Comparison of ENCODE assay signal across 8 cellular contexts in the genomic region with DNA sequence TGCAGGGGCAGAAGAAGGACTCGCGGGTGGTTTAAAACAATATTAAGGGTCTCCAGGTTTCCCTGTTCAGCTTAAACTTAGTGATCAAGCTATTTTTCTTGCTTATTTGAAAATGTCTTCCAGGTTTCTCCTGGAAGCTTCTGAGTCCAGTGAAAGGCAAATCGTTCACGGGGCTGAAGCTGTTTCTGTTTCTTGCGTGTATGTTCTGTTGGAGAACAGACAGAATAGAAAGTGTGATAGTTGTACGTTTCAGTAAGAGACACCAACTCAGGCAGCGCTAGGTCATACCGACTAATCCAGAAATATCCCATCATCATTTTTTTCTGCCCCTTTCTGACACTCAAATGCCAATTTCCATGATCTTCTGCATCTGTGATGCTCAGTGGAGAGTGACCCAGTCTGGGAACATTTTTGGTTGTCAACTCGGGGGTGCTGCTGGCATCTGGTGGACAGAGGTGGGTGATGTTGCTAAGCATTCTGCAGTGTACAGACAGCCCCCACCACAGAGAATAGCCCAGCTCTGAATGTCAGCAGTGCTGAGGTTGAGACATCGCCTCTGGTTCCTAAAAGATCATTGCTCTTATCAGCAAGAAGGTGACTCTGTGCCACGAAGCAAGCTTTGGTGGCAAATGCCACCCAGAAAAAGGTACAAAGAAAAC. TPM values are rescaled to one million over a fixed set of nuclear protein-coding genes. Genes with fewer than 3 reads are reported as not detected.
A peak's percentile ranks its signal among the peaks of the same experiment; 100 is the strongest.
DNase-seq lines count a peak whose midpoint lies in the region; ATAC-seq and TF ChIP-seq lines count a peak whose summit lies in the region.

No MANE protein-coding gene starts in this region.

- no peaks in the 10 kb centered on the region for H3K79me1 ChIP-seq in mesendoderm (ENCODE audit: low read length)

- H4K5ac ChIP-seq in mesendoderm (ENCODE audit: low read length), result no peak overlapping the region

- ATAC-seq in psoas muscle (no peak), HG03457 (IDR thresholded peaks at IDR 0.05; ENCODE audit: unreplicated experiment) (no peak), GM21526 (IDR thresholded peaks at IDR 0.05; ENCODE audit: low FRiP score, unreplicated experiment) (no peak)

- 44 to 56% (median 45%) methylated on average over 11 of the region's 11 CpGs for WGBS in psoas muscle, 3 donors
- no CpG with 5 or more reads among the region's 11 CpGs for WGBS in mesendoderm (ENCODE audit: extremely low coverage, insufficient coverage, low lambda C conversion rate)

- H3K79me2 ChIP-seq in mesendoderm (ENCODE audit: control insufficient read depth, insufficient read depth, low read length) (no peaks in the 10 kb centered on the region), neural progenitor cell (ENCODE audit: low read depth) (no peaks in the 10 kb centered on the region)

- no peaks in the 10 kb centered on the region for H3K36me3 ChIP-seq in SK-N-MC (ENCODE audit: insufficient read depth, low read length)
- peaks cover 0 to 16% of the 10 kb centered on the region in 2 donors for H3K36me3 ChIP-seq in psoas muscle (ENCODE audit: insufficient read depth in 1 of 2, low read depth in 1 of 2)
- no peaks in the 10 kb centered on the region for H3K36me3 ChIP-seq in mesendoderm (ENCODE audit: control insufficient read depth, insufficient read depth, low read length)
- H3K36me3 ChIP-seq in neural progenitor cell, result no peaks in the 10 kb centered on the region

- no peak overlapping the region for H3K9ac ChIP-seq in SK-N-MC (ENCODE audit: insufficient read length)
- H3K9ac ChIP-seq in mesendoderm (ENCODE audit: low read length), result no peak overlapping the region
- H3K9ac ChIP-seq in neural progenitor cell, result no peak overlapping the region

- H3K9me3 ChIP-seq in SK-N-MC (ENCODE audit: low read depth, low read length), result no peaks in the 10 kb centered on the region
- H3K9me3 ChIP-seq in psoas muscle, result no peaks in the 10 kb centered on the region
- no peaks in the 10 kb centered on the region for H3K9me3 ChIP-seq in neural progenitor cell (ENCODE audit: low read depth)

- H2AFZ ChIP-seq in neural progenitor cell (replicated peaks), result no peak overlapping the region

- H3K4me1 ChIP-seq in psoas muscle (peaks cover 16% of the 10 kb centered on the region), mesendoderm (ENCODE audit: control insufficient read depth, low read depth, low read length) (no peaks in the 10 kb centered on the region), neural progenitor cell (peaks cover 11% of the 10 kb centered on the region)

- DNase-seq in GM12864 (ENCODE audit: low read depth), result no peak
- no peak for DNase-seq in SK-N-MC (ENCODE audit: low read depth, low spot score)
- no peak for DNase-seq in chondrocyte (ENCODE audit: low spot score)
- no peak for DNase-seq in psoas muscle
- no peak for DNase-seq in mesendoderm
- no peak for DNase-seq in neural progenitor cell (ENCODE audit: low spot score)

- no peak overlapping the region for H4K8ac ChIP-seq in mesendoderm (ENCODE audit: low read depth, low read length)

- H3K4me1 Mint-ChIP-seq in chondrocyte (ENCODE audit: low read depth), result peaks cover 41% of the 10 kb centered on the region
- peaks cover 4% of the 10 kb centered on the region for H3K4me1 Mint-ChIP-seq in neural progenitor cell

- H3K4me3 ChIP-seq in GM12864 (ENCODE audit: low read depth, low read length) (no peak overlapping the region), SK-N-MC (no peak overlapping the region), psoas muscle (peak overlapping the region; percentile 80), mesendoderm (ENCODE audit: low read length) (no peak overlapping the region), neural progenitor cell (no peak overlapping the region)

- H3K27me3 ChIP-seq in psoas muscle (ENCODE audit: insufficient read depth in 3 of 3, low read length in 2 of 3), result no peaks in the 10 kb centered on the region
- H3K27me3 ChIP-seq in mesendoderm (ENCODE audit: insufficient read depth, low read length, poor library complexity), result peaks cover 34% of the 10 kb centered on the region
- peaks cover 82% of the 10 kb centered on the region for H3K27me3 ChIP-seq in neural progenitor cell

- H3K4me3 Mint-ChIP-seq in chondrocyte (ENCODE audit: unreplicated experiment) (peak overlapping the region; percentile 46), neural progenitor cell (no peak overlapping the region)

- H3K27me3 Mint-ChIP-seq in chondrocyte (ENCODE audit: low read depth), result no peaks in the 10 kb centered on the region
- H3K27me3 Mint-ChIP-seq in neural progenitor cell (ENCODE audit: insufficient read depth, low read depth), result peaks cover 48% of the 10 kb centered on the region

- H2BK120ac ChIP-seq in mesendoderm (ENCODE audit: low read depth, low read length), result no peak overlapping the region

- no peak overlapping the region for H3K4me2 ChIP-seq in mesendoderm (ENCODE audit: low read length)
- H3K4me2 ChIP-seq in neural progenitor cell, result no peak overlapping the region

- no peak overlapping the region for H3K23ac ChIP-seq in mesendoderm (ENCODE audit: low read length)

- H3F3A ChIP-seq in neural progenitor cell (ENCODE audit: low read depth), result peaks cover 11% of the 10 kb centered on the region

- intact Hi-C loops in psoas muscle (cut with DNase I), result loop anchor here (5.0 kb wide), 3 partner anchors 47 to 82 kb away; no protein-coding TSS in a partner anchor

- peaks cover 35% of the 10 kb centered on the region for H4K20me1 ChIP-seq in neural progenitor cell (ENCODE audit: low read depth)

- no peak overlapping the region for H2AK5ac ChIP-seq in mesendoderm (ENCODE audit: low read length)

- H2BK5ac ChIP-seq in mesendoderm (ENCODE audit: low read length), result no peak overlapping the region

- TF ChIP-seq CTCF in GM12864 (IDR thresholded peaks at IDR 0.05; ENCODE audit: low read depth, low read length, missing control alignments) (peak; percentile 24), chondrocyte (IDR thresholded peaks at IDR 0.05) (peak; percentile 61), psoas muscle (IDR thresholded peaks at IDR 0.05) (no peak), neural progenitor cell (IDR thresholded peaks at IDR 0.05) (no peak)

- H3K27ac Mint-ChIP-seq in chondrocyte (ENCODE audit: unreplicated experiment) (peak overlapping the region; percentile 54), neural progenitor cell (no peak overlapping the region)

- no peak overlapping the region for H3K56ac ChIP-seq in mesendoderm (ENCODE audit: low read length)

- H2BK15ac ChIP-seq in mesendoderm (replicated peaks; ENCODE audit: low read depth), result no peak overlapping the region

- peak overlapping the region; percentile 50; the same call in 1 of the 2 replicates for H3K27ac ChIP-seq in SK-N-MC
- peak overlapping the region; percentile 91 for H3K27ac ChIP-seq in psoas muscle
- H3K27ac ChIP-seq in mesendoderm (ENCODE audit: low read depth, low read length), result no peak overlapping the region
- no peak overlapping the region for H3K27ac ChIP-seq in neural progenitor cell

- no peak overlapping the region for H3K4ac ChIP-seq in mesendoderm (ENCODE audit: low read depth, low read length)

- H3K18ac ChIP-seq in mesendoderm (ENCODE audit: low read length), result no peak overlapping the region

- H3K36me3 Mint-ChIP-seq in chondrocyte (ENCODE audit: low read depth) (peaks cover 27% of the 10 kb centered on the region), neural progenitor cell (no peaks in the 10 kb centered on the region)

- H3K9me3 Mint-ChIP-seq in chondrocyte (ENCODE audit: low read depth), result no peaks in the 10 kb centered on the region
- H3K9me3 Mint-ChIP-seq in neural progenitor cell, result no peaks in the 10 kb centered on the region

RNA-seq across cellular contexts. Expression of gene KLF2, which starts 4.3 kb away (rescaled TPM):
- total RNA-seq in chondrocyte, result 44.7 to 50.9 TPM (median 49.4 TPM) in 3 replicates
- 10 to 100 TPM; 12.7 to 35.4 (median 24.0) TPM for total RNA-seq in psoas muscle
- polyA plus RNA-seq in psoas muscle, result 10 to 100 TPM in 1 of 3 donors, 1 to 10 TPM in 2; 3.3 to 24.2 (median 5.3) TPM
- polyA plus RNA-seq in mesendoderm (2013, experiment 1 of 2), result 0.87 TPM
- 0.88 TPM for polyA plus RNA-seq in mesendoderm (2013, experiment 2 of 2)
- total RNA-seq in neural progenitor cell (ENCODE audit: low replicate concordance), result not detected in 2 replicates

Comparison
In these comparisons a context has a peak if more than half of its experiments do, and no peak if none do; other contexts are left out.
1. CTCF ChIP-seq: peak in GM12864 (single experiment) and chondrocyte (single experiment); none in psoas muscle (single experiment) and neural progenitor cell (single experiment).
2. H3K27ac ChIP-seq: peak in SK-N-MC (single experiment) and psoas muscle (single experiment); none in mesendoderm (single experiment) and neural progenitor cell (single experiment).
3. RNA of gene KLF2, which starts 4.3 kb away (total RNA-seq): 44.7 to 50.9 TPM in chondrocyte and 12.7 to 35.4 TPM in psoas muscle; not detected in neural progenitor cell; every median in the first group is over 10 times any median in the second.